In the genomic region with DNA sequence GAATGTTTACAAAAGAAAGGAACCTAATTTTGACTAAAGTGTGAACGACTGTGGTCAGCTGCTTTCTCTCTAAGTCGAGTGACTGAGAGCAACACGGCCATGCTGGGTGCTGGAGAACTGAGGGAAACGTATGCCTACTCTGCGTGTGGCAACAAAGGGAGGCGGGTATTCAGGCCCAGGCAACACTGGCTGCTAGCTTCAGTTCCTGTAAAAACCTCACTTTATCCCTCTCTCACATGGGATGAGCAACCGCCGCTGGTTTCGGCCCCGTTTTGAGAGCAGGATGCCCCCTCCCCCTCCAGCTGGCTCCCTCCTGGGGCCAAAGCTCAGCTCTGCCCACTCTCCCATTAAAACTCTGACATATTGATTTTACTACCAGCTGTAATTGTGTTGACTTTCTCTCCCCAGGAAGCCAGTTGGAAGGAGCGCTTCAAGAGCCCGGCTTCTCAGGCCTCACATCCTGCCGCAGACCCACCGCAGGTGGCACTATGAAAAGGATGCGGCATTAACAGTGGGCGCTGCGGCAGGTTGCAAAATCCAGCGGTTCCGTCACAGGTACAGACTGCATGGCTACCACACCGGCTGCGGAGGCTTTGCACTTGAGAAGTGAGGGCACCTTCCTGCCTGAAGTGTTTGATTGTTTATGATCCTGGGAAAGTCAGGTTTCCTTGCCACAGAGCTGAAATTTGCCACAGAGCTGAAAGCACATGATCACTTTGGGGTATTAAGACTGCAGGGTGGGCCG, we compare ENCODE assay signal across 9 cellular contexts. TPM values are rescaled to one million over a fixed set of nuclear protein-coding genes. Genes with fewer than 3 reads are reported as not detected.
A peak's percentile ranks its signal among the peaks of the same experiment; 100 is the strongest.
DNase-seq lines count a peak whose midpoint lies in the region; ATAC-seq, FAIRE-seq and TF ChIP-seq lines count a peak whose summit lies in the region.
"Had no signal": no experiment of that assay in that cellular context is flagged by ENCODE, and none has a peak within 500 bp of the region (broad histone marks: within the 10 kb centered on the region; RNA-seq: fewer than 3 reads in every experiment).

No MANE protein-coding gene starts in this region.

- H3K4me3 ChIP-seq in mesenchymal stem cell (ENCODE audit: insufficient read depth in 1 of 2, low read depth in 1 of 2, low read length in 2 of 2) = no peak overlapping the region

- no peak for DNase-seq in HTR-8/SVneo (ENCODE audit: insufficient read length, low spot score)
- peak; percentile 80 for DNase-seq in NCI-H748 treated with DMSO at 0.1 percent for 48 hours (lab: John Stamatoyannopoulos, UW)
- DNase-seq in activated naive CD4-positive, alpha-beta T cell treated with anti-CD3 and anti-CD28 coated beads, Interleukin-2, amount 50 U/mL, for 16 hours = peak; percentile 34
- peak; percentile 79 for DNase-seq in mesenchymal stem cell
- DNase-seq in germinal center (ENCODE audit: low spot score) = no peak
- DNase-seq in foreskin keratinocyte = no peak

- peaks cover 6 to 24% of the 10 kb centered on the region in 2 experiments for H3K36me3 ChIP-seq in mesenchymal stem cell (ENCODE audit: control insufficient read depth in 1 of 2, insufficient read depth in 2 of 2, low read depth in 1 of 2, low read length in 2 of 2)

- no peak for TF ChIP-seq CTCF in foreskin keratinocyte (conservative IDR thresholded peaks at IDR 0.05)

- no peak overlapping the region for H3K4me2 ChIP-seq in mesenchymal stem cell (ENCODE audit: low read length, poor library complexity, severe bottlenecking)

- peak overlapping the region; percentile 73 for H3K9ac ChIP-seq in mesenchymal stem cell (ENCODE audit: low read length)

- no peaks in the 10 kb centered on the region for H3K9me3 Mint-ChIP-seq in stimulated activated memory B cell treated with anti-CD40 and anti-IgM and Interleukin-4, amounts not matched to agents 10 μg/mL and 1 μg/mL and 100 μg/mL, for 72 hours

- H3K4me1 Mint-ChIP-seq in stimulated activated memory B cell treated with anti-CD40 and anti-IgM and Interleukin-4, amounts not matched to agents 10 μg/mL and 1 μg/mL and 100 μg/mL, for 72 hours = peaks cover 14% of the 10 kb centered on the region

- H3K27me3 Mint-ChIP-seq in stimulated activated memory B cell treated with anti-CD40 and anti-IgM and Interleukin-4, amounts not matched to agents 10 μg/mL and 1 μg/mL and 100 μg/mL, for 72 hours = peaks cover 27% of the 10 kb centered on the region

- peak overlapping the region; percentile 89 to 99 for H2BK12ac ChIP-seq in mesenchymal stem cell (ENCODE audit: low read length in 2 of 2)

- peak overlapping the region; percentile 93 for H4K8ac ChIP-seq in mesenchymal stem cell (ENCODE audit: low read length)

- peak overlapping the region; percentile 87 for H2BK5ac ChIP-seq in mesenchymal stem cell (ENCODE audit: low read depth, low read length, poor library complexity, severe bottlenecking)

- H3K4me3 Mint-ChIP-seq in stimulated activated memory B cell treated with anti-CD40 and anti-IgM and Interleukin-4, amounts not matched to agents 10 μg/mL and 1 μg/mL and 100 μg/mL, for 72 hours = no peak overlapping the region

- H3K23ac ChIP-seq in mesenchymal stem cell (ENCODE audit: low read length in 2 of 2) = peak overlapping the region in 1 of 2 experiments; percentile 73

- H3K18ac ChIP-seq in mesenchymal stem cell (ENCODE audit: low read depth in 1 of 2, low read length in 2 of 2) = peak overlapping the region; percentile 97 to 100

- H2BK15ac ChIP-seq in mesenchymal stem cell (ENCODE audit: low read depth, poor library complexity, severe bottlenecking) = peak overlapping the region; percentile 53

- peak overlapping the region; percentile 21 for H2AFZ ChIP-seq in mesenchymal stem cell (ENCODE audit: low read depth, low read length)

- peak overlapping the region; percentile 99 to 100 for H3K4ac ChIP-seq in mesenchymal stem cell (ENCODE audit: low read depth in 1 of 2, low read length in 2 of 2)

- H2BK120ac ChIP-seq in mesenchymal stem cell (ENCODE audit: low read depth, low read length) = peak overlapping the region; percentile 67

- WGBS in mesenchymal stem cell = 47% methylated on average over 22 of the region's 22 CpGs

- H3K79me1 ChIP-seq in mesenchymal stem cell (replicated peaks; ENCODE audit: low read length, poor library complexity, severe bottlenecking) = peaks cover 8% of the 10 kb centered on the region

- H3K27me3 ChIP-seq in mesenchymal stem cell (ENCODE audit: control insufficient read depth in 1 of 2, insufficient read depth in 1 of 2, low read length in 2 of 2) = no peaks in the 10 kb centered on the region
- peaks cover 24% of the 10 kb centered on the region for H3K27me3 ChIP-seq in foreskin keratinocyte

- H4K91ac ChIP-seq in mesenchymal stem cell (ENCODE audit: low read length) = peak overlapping the region; percentile 98

- FAIRE-seq in HTR-8/SVneo (lab: Jason Lieb, UNC) = peak; percentile 9

- H3K4me1 ChIP-seq in mesenchymal stem cell (ENCODE audit: control insufficient read depth, insufficient read depth, low read depth, low read length) (peaks cover 76% of the 10 kb centered on the region), foreskin keratinocyte (no peaks in the 10 kb centered on the region)

- no peaks in the 10 kb centered on the region for H3K9me3 ChIP-seq in mesenchymal stem cell (ENCODE audit: control insufficient read depth, low read length)

- H3K27ac Mint-ChIP-seq in stimulated activated memory B cell treated with anti-CD40 and anti-IgM and Interleukin-4, amounts not matched to agents 10 μg/mL and 1 μg/mL and 100 μg/mL, for 72 hours = peak overlapping the region; percentile 9

- H3K36me3 Mint-ChIP-seq in stimulated activated memory B cell treated with anti-CD40 and anti-IgM and Interleukin-4, amounts not matched to agents 10 μg/mL and 1 μg/mL and 100 μg/mL, for 72 hours = no peaks in the 10 kb centered on the region

- H3K27ac ChIP-seq in mesenchymal stem cell (ENCODE audit: low read length, poor library complexity, severe bottlenecking) (peak overlapping the region; percentile 98), foreskin keratinocyte (no peak overlapping the region)

- no peak for ATAC-seq in stimulated activated memory B cell treated with anti-CD40 and anti-IgM and Interleukin-4, amounts not matched to agents 10 μg/mL and 1 μg/mL and 100 μg/mL, for 72 hours
- ATAC-seq in foreskin keratinocyte = no peak
- ATAC-seq in GM19467 (IDR thresholded peaks at IDR 0.05; ENCODE audit: unreplicated experiment) = no peak

- peak overlapping the region; percentile 93 for H2AK5ac ChIP-seq in mesenchymal stem cell (ENCODE audit: low read length, severe bottlenecking)

- H3K14ac ChIP-seq in mesenchymal stem cell (ENCODE audit: low read length in 2 of 2) = peak overlapping the region in 1 of 2 experiments; percentile 98

RNA-seq across cellular contexts. Expression of gene PLXND1, which starts 12.7 kb away (rescaled TPM):
- 288 TPM for polyA plus RNA-seq in mesenchymal stem cell (2013, experiment 1 of 2)
- 288 TPM for polyA plus RNA-seq in mesenchymal stem cell (2013, experiment 2 of 2)
- 1.8 and 3.1 TPM in 2 replicates for total RNA-seq in foreskin keratinocyte
- 1.3 and 2.5 TPM in 2 replicates for polyA plus RNA-seq in foreskin keratinocyte

RNA-seq across cellular contexts. Expression of gene H1-8, which starts 50.8 kb away (rescaled TPM):
- polyA plus RNA-seq in mesenchymal stem cell (2013, experiment 1 of 2) = not detected
- polyA plus RNA-seq in mesenchymal stem cell (2013, experiment 2 of 2) = not detected
- not detected in 2 replicates for total RNA-seq in foreskin keratinocyte
- polyA plus RNA-seq in foreskin keratinocyte = not detected in 2 replicates
- total RNA-seq: HT1080 had no signal

Comparison
In these comparisons a context has a peak if more than half of its experiments do, and no peak if none do; other contexts are left out.
1. DNase-seq: peak in NCI-H748 treated with DMSO at 0.1 percent for 48 hours (single experiment), activated naive CD4-positive, alpha-beta T cell treated with anti-CD3 and anti-CD28 coated beads, Interleukin-2, amount 50 U/mL, for 16 hours (single experiment) and mesenchymal stem cell (single experiment); none in HTR-8/SVneo (single experiment), germinal center (single experiment) and foreskin keratinocyte (0 of 2).